Comparison of ENCODE assay signal across 18 cellular contexts in the genomic region with DNA sequence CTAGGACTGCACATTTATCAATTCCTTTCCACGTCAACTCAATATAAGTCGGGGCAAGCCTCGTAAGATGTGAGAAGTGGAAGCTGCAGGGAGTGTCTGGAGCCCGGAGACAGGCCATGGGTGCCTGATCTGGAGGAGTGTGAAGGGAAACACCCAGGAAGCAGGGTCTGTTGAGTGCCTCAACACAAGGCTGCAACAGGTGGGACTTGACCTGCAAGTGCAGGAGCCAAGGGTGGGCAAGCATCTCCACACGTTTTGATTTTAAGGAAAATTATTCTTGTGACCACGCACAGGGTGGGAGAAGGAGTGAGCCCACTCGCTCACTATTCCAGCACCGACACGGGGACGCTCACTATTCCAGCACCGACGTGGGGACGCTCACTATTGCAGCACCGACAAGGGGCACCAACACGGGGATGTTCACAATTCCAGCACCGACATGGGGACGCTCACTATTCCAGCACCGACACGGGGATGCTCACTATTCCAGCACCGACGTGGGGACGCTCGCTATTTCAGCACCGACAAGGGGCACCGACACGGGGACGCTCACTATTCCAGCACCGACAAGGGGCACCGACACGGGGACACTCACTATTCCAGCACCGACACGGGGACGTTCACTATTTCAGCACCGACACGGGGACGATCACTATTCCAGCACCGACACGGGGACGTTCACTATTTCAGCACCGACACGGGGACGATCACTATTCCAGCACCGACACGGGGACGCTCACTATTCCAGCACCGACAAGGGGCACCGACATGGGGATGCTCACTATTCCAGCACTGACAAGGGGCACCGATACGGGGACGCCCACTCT.
A peak's percentile ranks its signal among the peaks of the same experiment; 100 is the strongest.
DNase-seq lines count a peak whose midpoint lies in the region; ATAC-seq, FAIRE-seq and TF ChIP-seq lines count a peak whose summit lies in the region.
"Had no signal": no experiment of that assay in that cellular context is flagged by ENCODE, and none has a peak within 500 bp of the region (broad histone marks: within the 10 kb centered on the region; RNA-seq: fewer than 3 reads in every experiment).

No MANE protein-coding gene starts in this region.

- RAD21 ChIA-PET in HCT116 (lab: Charles Lee; ENCODE audit: low non-redundant PET in 1 of 2, low total read pairs in 2 of 2, uncharacterized antibody in 2 of 2, unreplicated experiment in 2 of 2): no interaction called here

- no peak overlapping the region for H2BK15ac ChIP-seq in H9 (ENCODE audit: low read depth, low read length)

- no peak overlapping the region for H3K18ac ChIP-seq in H9 (ENCODE audit: insufficient read length, low read depth, low read length)

- peaks cover 0 to 3% of the 10 kb centered on the region in 2 experiments; a peak in 2 of 5 replicates for H3K9me3 Mint-ChIP-seq in H9
- H3K9me3 Mint-ChIP-seq: activated T-cell treated with anti-CD3 and anti-CD28 coated beads, Interleukin-2, amount 50 U/mL, for 24 hours; memory B cell had no signal

- intact Hi-C loops in HCT116 (cut with micrococcal nuclease): no loop called here
- intact Hi-C loops in mucosa of descending colon (cut with DNase I, micrococcal nuclease): no loop called here
- intact Hi-C loops in PC-9 (cut with micrococcal nuclease; ENCODE audit: unreplicated experiment): no loop called here

- H3K9me2 ChIP-seq in HCT116 (ENCODE audit: insufficient read depth) (no peaks in the 10 kb centered on the region), PC-9 (ENCODE audit: insufficient read depth) (no peaks in the 10 kb centered on the region)

- no peak overlapping the region for H2AFZ ChIP-seq in HCT116 (ENCODE audit: low read depth, low read length, poor library complexity, severe bottlenecking)
- no peak overlapping the region for H2AFZ ChIP-seq in PC-9
- H2AFZ ChIP-seq in H9 (ENCODE audit: low read length): no peak overlapping the region
- no peak overlapping the region for H2AFZ ChIP-seq in smooth muscle cell (ENCODE audit: low read depth)

- H2BK12ac ChIP-seq in H9 (ENCODE audit: insufficient read length, low read depth, low read length): no peak overlapping the region

- no peaks in the 10 kb centered on the region for H3K4me1 ChIP-seq in A549
- H3K4me1 ChIP-seq in HCT116 (ENCODE audit: control insufficient read depth in 1 of 2, insufficient read depth in 2 of 2, low read length in 2 of 2): no peaks in the 10 kb centered on the region
- no peaks in the 10 kb centered on the region for H3K4me1 ChIP-seq in mucosa of descending colon (ENCODE audit: low read depth)
- H3K4me1 ChIP-seq in PC-9 (replicated peaks; ENCODE audit: insufficient read depth): no peaks in the 10 kb centered on the region
- H3K4me1 ChIP-seq in H9 (ENCODE audit: insufficient read depth, low read length): no peaks in the 10 kb centered on the region
- no peaks in the 10 kb centered on the region for H3K4me1 ChIP-seq in smooth muscle cell (ENCODE audit: low read depth)
- H3K4me1 ChIP-seq: right lobe of liver had no signal

- H3K4me2 ChIP-seq in A549 (no peak overlapping the region), HCT116 (ENCODE audit: low read length) (no peak overlapping the region), PC-9 (no peak overlapping the region), H9 (ENCODE audit: insufficient read depth, insufficient read length, low read length) (no peak overlapping the region), smooth muscle cell (no peak overlapping the region)

- POLR2A ChIA-PET in A549 (lab: Yijun Ruan, JAX): no interaction called here
- POLR2A ChIA-PET in HCT116 (lab: Charles Lee): no interaction called here
- POLR2A ChIA-PET in PC-9 (lab: Charles Lee; ENCODE audit: unreplicated experiment): no interaction called here

- no peak overlapping the region for H2BK20ac ChIP-seq in H9 (ENCODE audit: low read depth, low read length, poor library complexity, severe bottlenecking)

- no peak overlapping the region for H3K4me3 Mint-ChIP-seq in H9
- H3K4me3 Mint-ChIP-seq: activated T-cell treated with anti-CD3 and anti-CD28 coated beads, Interleukin-2, amount 50 U/mL, for 24 hours; memory B cell had no signal

- H3K23me2 ChIP-seq in H9 (ENCODE audit: insufficient read length, low read depth, low read length, poor library complexity, severe bottlenecking): no peaks in the 10 kb centered on the region

- peaks cover 0 to 8% (median 7%) of the 10 kb centered on the region in 3 experiments; a peak in 4 of 7 replicates for H3K36me3 Mint-ChIP-seq in H9 (ENCODE audit: insufficient read depth in 1 of 3, low read depth in 3 of 3)

- H3K4me3 ChIP-seq in A549: no peak overlapping the region
- no peak overlapping the region for H3K4me3 ChIP-seq in HCT116 (replicated peaks in 1 of 2; ENCODE audit: low read depth in 1 of 2, low read length in 2 of 2)
- no peak overlapping the region for H3K4me3 ChIP-seq in fibroblast of villous mesenchyme (ENCODE audit: low read depth, low read length)
- no peak overlapping the region for H3K4me3 ChIP-seq in mucosa of descending colon
- no peak overlapping the region for H3K4me3 ChIP-seq in PC-9
- H3K4me3 ChIP-seq in smooth muscle cell: no peak overlapping the region
- H3K4me3 ChIP-seq: right lobe of liver had no signal

- H3K79me1 ChIP-seq in H9 (ENCODE audit: insufficient read depth, low read depth, low read length, poor library complexity, severe bottlenecking): no peaks in the 10 kb centered on the region

- H4K8ac ChIP-seq in H9 (replicated peaks; ENCODE audit: insufficient read length, low read depth, low read length): no peak overlapping the region

- no peaks in the 10 kb centered on the region for H3K79me2 ChIP-seq in HCT116 (ENCODE audit: insufficient read depth, low read length)
- no peaks in the 10 kb centered on the region for H3K79me2 ChIP-seq in PC-9 (ENCODE audit: low read depth)
- H3K79me2 ChIP-seq in H9 (ENCODE audit: insufficient read depth, low read length): no peaks in the 10 kb centered on the region
- no peaks in the 10 kb centered on the region for H3K79me2 ChIP-seq in smooth muscle cell (ENCODE audit: low read depth)

- CTCF ChIA-PET in A549 (lab: Yijun Ruan, JAX): no interaction called here
- CTCF ChIA-PET in HCT116 (lab: Charles Lee): no interaction called here
- CTCF ChIA-PET in PC-9 (lab: Charles Lee): no interaction called here

- no peaks in the 10 kb centered on the region for H3K27me3 ChIP-seq in HCT116 (ENCODE audit: insufficient read depth, low read length)
- no peaks in the 10 kb centered on the region for H3K27me3 ChIP-seq in PC-9 (ENCODE audit: insufficient read depth, low read depth)
- H3K27me3 ChIP-seq in H9 (ENCODE audit: insufficient read depth, low read length): no peaks in the 10 kb centered on the region
- H3K27me3 ChIP-seq in smooth muscle cell (ENCODE audit: low read depth): no peaks in the 10 kb centered on the region
- H3K27me3 ChIP-seq: right lobe of liver had no signal

- H2AK5ac ChIP-seq in H9 (ENCODE audit: insufficient read length, low read length): no peak overlapping the region

- H3K4ac ChIP-seq in H9 (ENCODE audit: low read depth, low read length): no peak overlapping the region

- ATAC-seq in A549 (peak; percentile 51 to 74), HCT116 (peak; percentile 13; the same call in 1 of the 2 replicates), mucosa of descending colon (peak; percentile 28)

- H3F3A ChIP-seq in PC-9 (ENCODE audit: insufficient read depth, low read depth) (no peaks in the 10 kb centered on the region), smooth muscle cell (ENCODE audit: low read depth) (no peaks in the 10 kb centered on the region)

- H3K4me1 Mint-ChIP-seq in H9: 0 out of 4 replicates have a peak, but pooled peaks cover 0 to 2% of the 10 kb centered on the region in 2 experiments
- H3K4me1 Mint-ChIP-seq: memory B cell had no signal

- H3K9me3 ChIP-seq in A549: no peaks in the 10 kb centered on the region
- no peaks in the 10 kb centered on the region for H3K9me3 ChIP-seq in HCT116 (ENCODE audit: control insufficient read depth in 1 of 2, insufficient read depth in 1 of 2, low read depth in 1 of 2, low read length in 2 of 2)
- no peaks in the 10 kb centered on the region for H3K9me3 ChIP-seq in mucosa of descending colon
- H3K9me3 ChIP-seq in PC-9 (ENCODE audit: insufficient read depth, low read depth): no peaks in the 10 kb centered on the region
- no peaks in the 10 kb centered on the region for H3K9me3 ChIP-seq in H9 (ENCODE audit: control insufficient read depth, low read depth, low read length)
- no peaks in the 10 kb centered on the region for H3K9me3 ChIP-seq in smooth muscle cell (replicated peaks; ENCODE audit: low read depth)
- H3K9me3 ChIP-seq: right lobe of liver had no signal

- no peak overlapping the region; the same call in 1 of the 2 replicates for H3K14ac ChIP-seq in H9 (ENCODE audit: insufficient read depth, low read length)

- no peak for TF ChIP-seq EP300 in A549 (IDR thresholded peaks at IDR 0.05)

- WGBS in A549 (ENCODE audit: missing lambda C conversion rate): 80% methylated on average over 50 of the region's 50 CpGs
- no CpG with 5 or more reads among the region's 50 CpGs for WGBS in H9 (ENCODE audit: extremely low coverage, insufficient read length, low lambda C conversion rate)
- WGBS in smooth muscle cell (ENCODE audit: low lambda C conversion rate): 78% methylated on average over 50 of the region's 50 CpGs

- H3K27ac ChIP-seq in A549 (no peak overlapping the region), HCT116 (ENCODE audit: low read depth, low read length) (no peak overlapping the region), PC-9 (no peak overlapping the region), H9 (ENCODE audit: insufficient read length, low read depth, low read length) (no peak overlapping the region), smooth muscle cell (ENCODE audit: low read depth) (no peak overlapping the region)
- H3K27ac ChIP-seq: right lobe of liver had no signal

- no peak overlapping the region for H2BK120ac ChIP-seq in H9 (ENCODE audit: low read depth, low read length, poor library complexity, severe bottlenecking)

- H4K5ac ChIP-seq in H9 (ENCODE audit: insufficient read length, low read depth, low read length): no peak overlapping the region

- BruUV-seq in HCT116 (replicated peaks; lab: Mats Ljungman, UMichigan) (no TSS peak), PC-9 (replicated peaks; lab: Mats Ljungman, UMichigan) (no TSS peak)

- no peak overlapping the region for H2BK5ac ChIP-seq in H9 (ENCODE audit: insufficient read length, low read length)

- no peaks in the 10 kb centered on the region for H3K27me3 Mint-ChIP-seq in H9 (ENCODE audit: low read depth)
- H3K27me3 Mint-ChIP-seq: activated T-cell treated with anti-CD3 and anti-CD28 coated beads, Interleukin-2, amount 50 U/mL, for 24 hours; memory B cell had no signal

- H3K9ac ChIP-seq in HCT116 (ENCODE audit: low read length) (no peak overlapping the region), H9 (ENCODE audit: extremely low read depth, insufficient read length, low read length) (no peak overlapping the region), smooth muscle cell (ENCODE audit: low read depth) (no peak overlapping the region)

- H4K20me1 ChIP-seq in HCT116 (ENCODE audit: insufficient read depth): no peaks in the 10 kb centered on the region
- H4K20me1 ChIP-seq in PC-9 (ENCODE audit: insufficient read depth): no peaks in the 10 kb centered on the region; the same call in 1 of the 2 replicates
- no peaks in the 10 kb centered on the region for H4K20me1 ChIP-seq in H9 (ENCODE audit: control insufficient read depth, insufficient read depth, insufficient read length)
- H4K20me1 ChIP-seq in smooth muscle cell (ENCODE audit: low read depth): no peaks in the 10 kb centered on the region

- DNase-seq in A549 (ENCODE audit: low read depth in 1 of 2, low spot score in 1 of 2) (peak in 1 of 2 experiments; percentile 18), HCT116 (ENCODE audit: low read depth, low spot score) (no peak), fibroblast of villous mesenchyme (ENCODE audit: low read depth) (peak; percentile 11), mucosa of descending colon (no peak), PC-9 (no peak), HUDEP-2 (lab: John Stamatoyannopoulos, UW; ENCODE audit: unreplicated experiment in 76 of 76) (no peak), H9 (no peak), smooth muscle cell (lab: John Stamatoyannopoulos, UW; ENCODE audit: unreplicated experiment) (no peak)
- DNase-seq: activated CD4-positive, alpha-beta T cell treated with anti-CD3 and anti-CD28 coated beads, Interleukin-2, amount 50 U/mL, for 1 hour; activated T-cell treated with anti-CD3 and anti-CD28 coated beads, Interleukin-2, amount 50 U/mL, for 24 hours; cerebellar nuclear complex; foreskin fibroblast; NCI-H2029 treated with DMSO at 0.1 percent for 48 hours; NCI-H524; OCI-M1 had no signal

- H3K27ac Mint-ChIP-seq in H9: no peak overlapping the region
- H3K27ac Mint-ChIP-seq: activated T-cell treated with anti-CD3 and anti-CD28 coated beads, Interleukin-2, amount 50 U/mL, for 24 hours; memory B cell had no signal

- no peak overlapping the region for H3T11ph ChIP-seq in H9 (ENCODE audit: low read length)

- TF ChIP-seq POLR2A in A549 (IDR thresholded peaks at IDR 0.05; ENCODE audit: low read length): no peak
- TF ChIP-seq POLR2A in HCT116 (IDR thresholded peaks at IDR 0.05; ENCODE audit: borderline replicate concordance, extremely low read depth, insufficient read depth, insufficient read length): no peak

- no peak overlapping the region for H3K56ac ChIP-seq in H9 (ENCODE audit: insufficient read length, low read depth, low read length)

- H3K36me3 ChIP-seq in HCT116 (ENCODE audit: control insufficient read depth in 1 of 2, insufficient read depth in 2 of 2, low read length in 2 of 2) (no peaks in the 10 kb centered on the region), mucosa of descending colon (ENCODE audit: low read depth) (no peaks in the 10 kb centered on the region), PC-9 (ENCODE audit: low read depth) (no peaks in the 10 kb centered on the region), smooth muscle cell (ENCODE audit: low read depth) (no peaks in the 10 kb centered on the region)
- H3K36me3 ChIP-seq: right lobe of liver had no signal

- no peak overlapping the region for H3K23ac ChIP-seq in H9 (ENCODE audit: insufficient read length, low read depth, low read length)

- no peak overlapping the region for H4K91ac ChIP-seq in H9 (ENCODE audit: insufficient read length, low read depth, low read length)

- TF ChIP-seq CTCF in A549 (IDR thresholded peaks at IDR 0.05) (no peak), HCT116 (IDR thresholded peaks at IDR 0.05 in 2 of 3, conservative IDR thresholded peaks at IDR 0.05 in 1 of 3; ENCODE audit: borderline replicate concordance in 1 of 3, insufficient read depth in 1 of 3, low read depth in 2 of 3, low read length in 2 of 3) (no peak), fibroblast of villous mesenchyme (IDR thresholded peaks at IDR 0.05; ENCODE audit: insufficient read depth, low read depth, low read length) (no peak), mucosa of descending colon (IDR thresholded peaks at IDR 0.05) (no peak), PC-9 (conservative IDR thresholded peaks at IDR 0.05) (no peak), H9 (conservative IDR thresholded peaks at IDR 0.05) (no peak), smooth muscle cell (IDR thresholded peaks at IDR 0.05; ENCODE audit: borderline replicate concordance, insufficient read depth, poor library complexity, severe bottlenecking) (no peak)

- TF ChIP-seq RAD21 in A549 (conservative IDR thresholded peaks at IDR 0.05 in 1 of 2, IDR thresholded peaks at IDR 0.05 in 1 of 2) (no peak), HCT116 (IDR thresholded peaks at IDR 0.05; ENCODE audit: low read depth) (no peak)

- FAIRE-seq in A549 (lab: Jason Lieb, UNC): no peak
- FAIRE-seq: H54 had no signal
